Comparison of ENCODE assay signal across 8 cellular contexts in genomic region chr6:26195924-26196845, GRCh38.
DNase-seq lines count a peak whose midpoint lies in the region; ATAC-seq and TF ChIP-seq lines count a peak whose summit lies in the region.

No MANE protein-coding gene starts in this region.

- H3K9me3 ChIP-seq in BE2C: no peaks in the 10 kb centered on the region

- peak; percentile 60 for DNase-seq in BE2C
- DNase-seq in HT-29 (ENCODE audit: low spot score): peak; percentile 43
- DNase-seq in activated CD4-positive, alpha-beta T cell treated with anti-CD3 and anti-CD28 coated beads, Interleukin-2, amount 50 U/mL, for 48 hours: peak; percentile 67 to 70
- DNase-seq in fibroblast of the aortic adventitia (ENCODE audit: low read depth): peak; percentile 32
- no peak for DNase-seq in retinal pigment epithelial cell (ENCODE audit: low read depth)
- no peak for DNase-seq in DMS153 treated with DMSO at 0.1 percent for 48 hours (lab: John Stamatoyannopoulos, UW; ENCODE audit: unreplicated experiment)
- no peak for DNase-seq in ecto neural progenitor cell (ENCODE audit: low spot score)

- ATAC-seq in HG02885 (IDR thresholded peaks at IDR 0.05; ENCODE audit: poor library complexity, unreplicated experiment): no peak

- H3K4me1 ChIP-seq in BE2C: 0 out of 2 replicates have a peak, but pooled peaks cover 2% of the 10 kb centered on the region

- TF ChIP-seq CTCF in BE2C (IDR thresholded peaks at IDR 0.05; ENCODE audit: low read depth, low read length) (no peak), fibroblast of the aortic adventitia (IDR thresholded peaks at IDR 0.05; ENCODE audit: insufficient read depth, low read length) (no peak), retinal pigment epithelial cell (conservative IDR thresholded peaks at IDR 0.05; ENCODE audit: low read depth, low read length) (no peak)

- H3K4me3 ChIP-seq in BE2C (ENCODE audit: low read depth, low read length) (peak overlapping the region; percentile 76), fibroblast of the aortic adventitia (ENCODE audit: low read depth, low read length) (peak overlapping the region; percentile 83), retinal pigment epithelial cell (ENCODE audit: low read length) (peak overlapping the region; percentile 95)

- H3K36me3 ChIP-seq in BE2C: peaks cover 5% of the 10 kb centered on the region; the same call in 1 of the 2 replicates

- no peaks in the 10 kb centered on the region for H3K27me3 ChIP-seq in BE2C

Comparison
In these comparisons a context has a peak if more than half of its experiments do, and no peak if none do; other contexts are left out.
1. DNase-seq: peak in BE2C (single experiment), HT-29 (single experiment), activated CD4-positive, alpha-beta T cell treated with anti-CD3 and anti-CD28 coated beads, Interleukin-2, amount 50 U/mL, for 48 hours (2 of 2) and fibroblast of the aortic adventitia (single experiment); none in retinal pigment epithelial cell (single experiment), DMS153 treated with DMSO at 0.1 percent for 48 hours (single experiment) and ecto neural progenitor cell (single experiment).
2. Peak in every context shown above with its lines, with median percentiles within 50 percentile points of each other: H3K4me3 ChIP-seq.